Comparison of ENCODE assay signal across 7 cellular contexts in genomic region chr10:132657737-132658136, GRCh38.
"Had no signal": no experiment of that assay in that cellular context is flagged by ENCODE, and none has a peak within 500 bp of the region (broad histone marks: within the 10 kb centered on the region; RNA-seq: fewer than 3 reads in every experiment).

No MANE protein-coding gene starts in this region.

- H3K36me3 ChIP-seq: HAP-1 had no signal

- DNase-seq: HFFc6 had no signal

- H3K27ac ChIP-seq: HL-60 had no signal

- H3K9me3 Mint-ChIP-seq: GM23338, HFFc6, IgD-negative memory B cell had no signal

- H3K4me2 ChIP-seq: GM23338 had no signal

- H3K4me1 Mint-ChIP-seq: GM23338 had no signal

- H3K4me3 Mint-ChIP-seq: GM23338, HFFc6, IgD-negative memory B cell had no signal

- H3K27ac Mint-ChIP-seq: GM23338, HFFc6, IgD-negative memory B cell had no signal

- H3K4me1 ChIP-seq: HAP-1 had no signal

- H3K27me3 Mint-ChIP-seq: IgD-negative memory B cell had no signal

- H3K4me3 ChIP-seq: GM23338, HAP-1 had no signal

- H2AFZ ChIP-seq: GM23338 had no signal

- ATAC-seq: GM23338, HCT116, HepG2 had no signal

- H3K9me3 ChIP-seq: HAP-1 had no signal
